ENCODE assay signal across 17 cellular contexts in the genomic region with DNA sequence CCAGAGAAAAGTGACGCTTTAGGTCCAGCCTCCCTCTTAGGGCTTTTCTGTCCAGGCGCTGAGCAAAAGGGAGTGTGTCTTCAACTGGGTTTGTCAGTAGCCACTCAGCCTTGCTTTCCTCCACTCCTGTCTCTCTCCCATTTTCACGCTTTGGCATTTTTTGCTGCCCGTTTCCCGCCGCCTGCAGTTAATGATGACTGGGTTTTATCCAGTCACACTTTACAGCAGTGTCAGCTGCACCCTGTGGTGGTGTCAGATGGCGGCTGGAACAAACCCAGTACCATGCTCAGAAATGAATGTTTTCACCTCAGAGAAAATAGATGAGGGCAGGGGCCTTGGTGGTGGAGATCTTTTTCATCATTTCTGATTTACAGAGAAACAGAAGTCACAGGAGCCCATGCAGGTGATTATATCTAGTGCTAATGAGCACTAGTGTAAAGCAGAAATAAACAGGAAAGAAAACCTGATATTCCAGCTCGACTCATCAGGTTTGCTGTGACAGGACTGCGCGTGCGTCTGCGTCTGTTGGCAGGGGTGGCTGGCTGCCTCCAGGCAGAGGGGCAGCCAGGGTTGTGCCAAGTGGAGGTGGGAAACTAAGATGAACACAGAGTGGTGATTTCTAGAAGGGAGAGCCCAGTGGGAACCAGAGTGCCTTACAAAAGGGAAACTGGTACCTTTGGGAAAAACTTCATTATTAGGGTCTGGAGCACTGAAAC.
DNase-seq lines count a peak whose midpoint lies in the region; ATAC-seq and TF ChIP-seq lines count a peak whose summit lies in the region.
"Had no signal": no experiment of that assay in that cellular context is flagged by ENCODE, and none has a peak within 500 bp of the region (broad histone marks: within the 10 kb centered on the region; RNA-seq: fewer than 3 reads in every experiment).

No MANE protein-coding gene starts in this region.

- TF ChIP-seq EP300 in SK-N-SH (IDR thresholded peaks at IDR 0.05; ENCODE audit: borderline replicate concordance in 1 of 2, low read depth in 1 of 2, low read length in 1 of 2), result no peak

- CTCF ChIA-PET in SK-N-SH (lab: Yijun Ruan, JAX), result interaction anchor here (1.0 to 2.7 kb wide), 5 partner anchors 10 to 72 kb away, joined by 3 to 13 read pairs (median 3); no protein-coding TSS in a partner anchor

- H3K27ac Mint-ChIP-seq in naive thymus-derived CD8-positive, alpha-beta T cell, result peak overlapping the region in 1 of 10 donors; percentile 70
- H3K27ac Mint-ChIP-seq: activated B cell treated with CpG ODN at 0.5 μM for 24 hours; activated CD8-positive, alpha-beta T cell treated with anti-CD3 and anti-CD28 coated beads for 36 hours; stimulated activated effector memory CD8-positive, alpha-beta T cell treated with anti-CD3 and anti-CD28 coated beads, Interleukin-12 subunit alpha, Interleukin-12 subunit beta, amount 100 ng/mL, for 72 hours had no signal

- intact Hi-C loops in right cardiac atrium (cut with DNase I), result no loop called here

- ATAC-seq in SK-N-SH treated with all-trans-retinoic acid at 6 μM for 48 hours, result no peak
- peak; percentile 75 for ATAC-seq in right cardiac atrium
- ATAC-seq in naive thymus-derived CD8-positive, alpha-beta T cell, result no peak
- ATAC-seq: activated CD8-positive, alpha-beta T cell treated with anti-CD3 and anti-CD28 coated beads for 36 hours; sciatic nerve; stimulated activated effector memory CD8-positive, alpha-beta T cell treated with anti-CD3 and anti-CD28 coated beads, Interleukin-12 subunit alpha, Interleukin-12 subunit beta, amount 100 ng/mL, for 72 hours had no signal

- no peak for TF ChIP-seq RAD21 in SK-N-SH (IDR thresholded peaks at IDR 0.05; ENCODE audit: low read length)

- no peaks in the 10 kb centered on the region for H3K9me3 ChIP-seq in SK-N-SH
- H3K9me3 ChIP-seq in right cardiac atrium (ENCODE audit: control insufficient read depth, low read length), result no peaks in the 10 kb centered on the region
- no peaks in the 10 kb centered on the region for H3K9me3 ChIP-seq in smooth muscle cell (replicated peaks; ENCODE audit: low read depth)
- H3K9me3 ChIP-seq: adrenal gland, HAP-1, neutrophil had no signal

- H2AFZ ChIP-seq in SK-N-SH (ENCODE audit: low read depth), result no peak overlapping the region
- H2AFZ ChIP-seq in smooth muscle cell (ENCODE audit: low read depth), result no peak overlapping the region

- no peaks in the 10 kb centered on the region for H3K9me3 Mint-ChIP-seq in naive thymus-derived CD8-positive, alpha-beta T cell
- H3K9me3 Mint-ChIP-seq: activated B cell treated with CpG ODN at 0.5 μM for 24 hours; activated CD8-positive, alpha-beta T cell treated with anti-CD3 and anti-CD28 coated beads for 36 hours; stimulated activated effector memory CD8-positive, alpha-beta T cell treated with anti-CD3 and anti-CD28 coated beads, Interleukin-12 subunit alpha, Interleukin-12 subunit beta, amount 100 ng/mL, for 72 hours had no signal

- H3K27me3 Mint-ChIP-seq in naive thymus-derived CD8-positive, alpha-beta T cell, result peaks cover 0 to 5% (median 3%) of the 10 kb centered on the region in 5 donors

- H3K4me3 ChIP-seq in SK-N-SH (ENCODE audit: low read depth in 2 of 2, low read length in 1 of 2) (no peak overlapping the region), right cardiac atrium (ENCODE audit: low read length) (no peak overlapping the region), smooth muscle cell (no peak overlapping the region)
- H3K4me3 ChIP-seq: adrenal gland, HAP-1 had no signal

- POLR2A ChIA-PET in SK-N-SH (lab: Yijun Ruan, JAX), result no interaction called here
- POLR2A ChIA-PET in naive thymus-derived CD8-positive, alpha-beta T cell (lab: Charles Lee), result interaction anchor here (1.2 kb wide), 1 partner anchor 15 kb away, joined by 5 read pairs; no protein-coding TSS in a partner anchor

- H3K27ac ChIP-seq in SK-N-SH (ENCODE audit: low read depth in 2 of 2, low read length in 1 of 2) (peak overlapping the region in 1 of 2 experiments; percentile 80; a peak in 2 of 4 replicates), right cardiac atrium (ENCODE audit: low read length) (peak overlapping the region; percentile 83), smooth muscle cell (ENCODE audit: low read depth) (no peak overlapping the region)
- H3K27ac ChIP-seq: adrenal gland, neutrophil had no signal

- DNase-seq in SK-N-SH (peak; percentile 46), cerebellum (ENCODE audit: low spot score) (peak; percentile 81), right cardiac atrium (peak in 2 of 3 donors; percentile 66 to 80), smooth muscle cell (lab: John Stamatoyannopoulos, UW; ENCODE audit: unreplicated experiment) (no peak), NCI-H2171 treated with DMSO at 0.1 percent for 48 hours (lab: John Stamatoyannopoulos, UW) (no peak), SHP77 (lab: John Stamatoyannopoulos, UW) (no peak)
- no peak for DNase-seq in naive thymus-derived CD8-positive, alpha-beta T cell
- DNase-seq: activated B cell treated with CpG ODN at 0.5 μM for 24 hours; activated CD8-positive, alpha-beta T cell treated with anti-CD3 and anti-CD28 coated beads for 36 hours; adrenal gland; NCI-H1436 treated with DMSO at 0.1 percent for 48 hours; T-helper 9 cell had no signal

- 91% methylated on average over 11 of the region's 12 CpGs for WGBS in SK-N-SH (ENCODE audit: low lambda C conversion rate)
- WGBS in right cardiac atrium, result 74% methylated on average over 12 of the region's 12 CpGs
- 40% methylated on average over 12 of the region's 12 CpGs for WGBS in smooth muscle cell (ENCODE audit: low lambda C conversion rate)

- H3K9me2 ChIP-seq in SK-N-SH, result no peaks in the 10 kb centered on the region

- H3K4me2 ChIP-seq in SK-N-SH (no peak overlapping the region), smooth muscle cell (peak overlapping the region; percentile 23)

- H3K4me1 ChIP-seq in SK-N-SH (ENCODE audit: control insufficient read depth in 1 of 2, insufficient read depth in 2 of 2, low read depth in 1 of 2, low read length in 1 of 2) (peaks cover 4 to 35% of the 10 kb centered on the region in 2 experiments; a peak in 3 of 4 replicates), right cardiac atrium (ENCODE audit: control insufficient read depth, insufficient read depth, low read length) (peaks cover 9% of the 10 kb centered on the region), smooth muscle cell (ENCODE audit: low read depth) (peaks cover 5% of the 10 kb centered on the region)
- H3K4me1 ChIP-seq: adrenal gland, HAP-1 had no signal

- H3K4me3 Mint-ChIP-seq in naive thymus-derived CD8-positive, alpha-beta T cell, result no peak overlapping the region
- H3K4me3 Mint-ChIP-seq: activated B cell treated with CpG ODN at 0.5 μM for 24 hours; activated CD8-positive, alpha-beta T cell treated with anti-CD3 and anti-CD28 coated beads for 36 hours; stimulated activated effector memory CD8-positive, alpha-beta T cell treated with anti-CD3 and anti-CD28 coated beads, Interleukin-12 subunit alpha, Interleukin-12 subunit beta, amount 100 ng/mL, for 72 hours had no signal

- H3K79me2 ChIP-seq in SK-N-SH (ENCODE audit: insufficient read depth) (peaks cover 12% of the 10 kb centered on the region; the same call in 1 of the 2 replicates), smooth muscle cell (ENCODE audit: low read depth) (peaks cover 4% of the 10 kb centered on the region)

- H3K9ac ChIP-seq in SK-N-SH, result no peak overlapping the region
- no peak overlapping the region for H3K9ac ChIP-seq in smooth muscle cell (ENCODE audit: low read depth)

- H3F3A ChIP-seq in SK-N-SH (replicated peaks; ENCODE audit: insufficient read depth) (peaks cover 8% of the 10 kb centered on the region), smooth muscle cell (ENCODE audit: low read depth) (no peaks in the 10 kb centered on the region)

- H3K36me3 Mint-ChIP-seq in naive thymus-derived CD8-positive, alpha-beta T cell, result no peaks in the 10 kb centered on the region
- H3K36me3 Mint-ChIP-seq: stimulated activated effector memory CD8-positive, alpha-beta T cell treated with anti-CD3 and anti-CD28 coated beads, Interleukin-12 subunit alpha, Interleukin-12 subunit beta, amount 100 ng/mL, for 72 hours had no signal

- H4K20me1 ChIP-seq in SK-N-SH (ENCODE audit: insufficient read depth) (no peaks in the 10 kb centered on the region), smooth muscle cell (ENCODE audit: low read depth) (peaks cover 14% of the 10 kb centered on the region)

- TF ChIP-seq CTCF in SK-N-SH (IDR thresholded peaks at IDR 0.05) (no peak), smooth muscle cell (IDR thresholded peaks at IDR 0.05; ENCODE audit: borderline replicate concordance, insufficient read depth, poor library complexity, severe bottlenecking) (no peak)

- H3K36me3 ChIP-seq in SK-N-SH (replicated peaks in 1 of 2; ENCODE audit: control insufficient read depth in 1 of 2, insufficient read depth in 2 of 2, low read length in 1 of 2) (peaks cover 0 to 5% of the 10 kb centered on the region in 2 experiments), smooth muscle cell (ENCODE audit: low read depth) (no peaks in the 10 kb centered on the region)
- H3K36me3 ChIP-seq: adrenal gland, HAP-1, neutrophil had no signal

- no peaks in the 10 kb centered on the region for H3K4me1 Mint-ChIP-seq in naive thymus-derived CD8-positive, alpha-beta T cell
- H3K4me1 Mint-ChIP-seq: activated B cell treated with CpG ODN at 0.5 μM for 24 hours; stimulated activated effector memory CD8-positive, alpha-beta T cell treated with anti-CD3 and anti-CD28 coated beads, Interleukin-12 subunit alpha, Interleukin-12 subunit beta, amount 100 ng/mL, for 72 hours had no signal

- H3K27me3 ChIP-seq in SK-N-SH (ENCODE audit: insufficient read depth), result no peaks in the 10 kb centered on the region
- no peaks in the 10 kb centered on the region for H3K27me3 ChIP-seq in right cardiac atrium (ENCODE audit: control insufficient read depth, insufficient read depth)
- H3K27me3 ChIP-seq in smooth muscle cell (ENCODE audit: low read depth), result no peaks in the 10 kb centered on the region
- H3K27me3 ChIP-seq: adrenal gland, neutrophil had no signal

TF ChIP-seq in SK-N-SH treated with all-trans-retinoic acid at 6 μM for 48 hours, 23 proteins besides CTCF, POLR2A, EP300 and RAD21 (continues in another document):
- TF ChIP-seq RARB (CRISPR knock-in tag; IDR thresholded peaks at IDR 0.05), result no peak
- TF ChIP-seq, protein P1, sequence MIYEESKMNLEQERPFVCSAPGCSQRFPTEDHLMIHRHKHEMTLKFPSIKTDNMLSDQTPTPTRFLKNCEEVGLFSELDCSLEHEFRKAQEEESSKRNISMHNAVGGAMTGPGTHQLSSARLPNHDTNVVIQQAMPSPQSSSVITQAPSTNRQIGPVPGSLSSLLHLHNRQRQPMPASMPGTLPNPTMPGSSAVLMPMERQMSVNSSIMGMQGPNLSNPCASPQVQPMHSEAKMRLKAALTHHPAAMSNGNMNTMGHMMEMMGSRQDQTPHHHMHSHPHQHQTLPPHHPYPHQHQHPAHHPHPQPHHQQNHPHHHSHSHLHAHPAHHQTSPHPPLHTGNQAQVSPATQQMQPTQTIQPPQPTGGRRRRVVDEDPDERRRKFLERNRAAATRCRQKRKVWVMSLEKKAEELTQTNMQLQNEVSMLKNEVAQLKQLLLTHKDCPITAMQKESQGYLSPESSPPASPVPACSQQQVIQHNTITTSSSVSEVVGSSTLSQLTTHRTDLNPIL (CRISPR knock-in tag; IDR thresholded peaks at IDR 0.05; ENCODE audit: low read depth), result no peak
- TF ChIP-seq ZNF70 (CRISPR knock-in tag; IDR thresholded peaks at IDR 0.05), result no peak

Comparison
In these comparisons a context has a peak if more than half of its experiments do, and no peak if none do; other contexts are left out.
1. DNase-seq: peak in SK-N-SH (single experiment), cerebellum (single experiment) and right cardiac atrium (2 of 3); none in smooth muscle cell (single experiment), NCI-H2171 treated with DMSO at 0.1 percent for 48 hours (single experiment), naive thymus-derived CD8-positive, alpha-beta T cell (0 of 10) and SHP77 (0 of 2).
2. ATAC-seq: peak in right cardiac atrium (2 of 2); none in SK-N-SH treated with all-trans-retinoic acid at 6 μM for 48 hours (single experiment) and naive thymus-derived CD8-positive, alpha-beta T cell (0 of 2).